22 cellular contexts compared by ENCODE assay signal in genomic region chr3:193883551-193883950, GRCh38.
DNase-seq lines count a peak whose midpoint lies in the region; ATAC-seq, FAIRE-seq and TF ChIP-seq lines count a peak whose summit lies in the region.
"Had no signal": no experiment of that assay in that cellular context is flagged by ENCODE, and none has a peak within 500 bp of the region (broad histone marks: within the 10 kb centered on the region; RNA-seq: fewer than 3 reads in every experiment).

No MANE protein-coding gene starts in this region.

- BruUV-seq in HepG2 (replicated peaks; lab: Mats Ljungman, UMichigan), result no TSS peak

- DNase-seq in HepG2 (ENCODE audit: low spot score), result no peak
- no peak for DNase-seq in right lobe of liver
- DNase-seq in amniotic epithelial cell (ENCODE audit: low read depth), result peak; percentile 53
- peak; percentile 42 for DNase-seq in fibroblast of the aortic adventitia (ENCODE audit: low read depth)
- no peak for DNase-seq in mesenteric fat pad (ENCODE audit: low spot score)
- no peak for DNase-seq in lower leg skin (ENCODE audit: low spot score in 2 of 2)
- no peak for DNase-seq in T-helper 1 cell
- DNase-seq in GDM1 (lab: John Stamatoyannopoulos, UW), result no peak
- DNase-seq: activated CD4-positive, CD25-positive, alpha-beta regulatory T cell treated with anti-CD3 and anti-CD28 coated beads, Interleukin-2, amount 50 U/mL, for 72 hours; activated effector memory CD4-positive, alpha-beta T cell treated with anti-CD3 and anti-CD28 coated beads, Interleukin-2, amount 50 U/mL, for 16 hours; anterior cingulate cortex; DMS53; kidney glomerular epithelial cell; NCI-H187; NCI-H510A; SIG-M5; stimulated activated CD4-positive, alpha-beta T cell treated with anti-CD3 and anti-CD28 coated beads, Interleukin-12 subunit alpha, Interleukin-12 subunit beta, amount 100 ng/mL, for 4 hours had no signal

- H3K79me2 ChIP-seq in HepG2 (ENCODE audit: insufficient read depth, low read length), result no peaks in the 10 kb centered on the region
- H3K79me2 ChIP-seq: hepatocyte had no signal

- CTCF ChIA-PET in HepG2 (lab: Yijun Ruan, JAX; ENCODE audit: low intra/inter-chr PET ratio, low total read pairs), result no interaction called here

- no peak overlapping the region for H3K27ac ChIP-seq in HepG2 (ENCODE audit: extremely low read length, insufficient read depth, low read length)
- no peak overlapping the region for H3K27ac ChIP-seq in right lobe of liver
- H3K27ac ChIP-seq: C4-2B, tibial nerve had no signal

- no peaks in the 10 kb centered on the region for H3K9me3 ChIP-seq in HepG2 (ENCODE audit: low read length)
- H3K9me3 ChIP-seq in right lobe of liver, result no peaks in the 10 kb centered on the region

- H3K4me2 ChIP-seq in HepG2 (ENCODE audit: low read depth, low read length), result no peak overlapping the region
- H3K4me2 ChIP-seq: hepatocyte had no signal

- H3K4me1 ChIP-seq in HepG2 (ENCODE audit: insufficient read depth, low read length) (peaks cover 16% of the 10 kb centered on the region), right lobe of liver (no peaks in the 10 kb centered on the region)

- H3K4me3 ChIP-seq in HepG2 (replicated peaks in 1 of 3; ENCODE audit: insufficient read depth in 1 of 3, low read depth in 2 of 3, low read length in 3 of 3), result no peak overlapping the region
- no peak overlapping the region for H3K4me3 ChIP-seq in right lobe of liver
- H3K4me3 ChIP-seq in fibroblast of the aortic adventitia (ENCODE audit: low read depth, low read length), result no peak overlapping the region
- no peak overlapping the region for H3K4me3 ChIP-seq in lower leg skin (ENCODE audit: low read depth, poor library complexity, severe bottlenecking)
- H3K4me3 ChIP-seq: hepatocyte, tibial nerve had no signal

- no peaks in the 10 kb centered on the region for H3K36me3 ChIP-seq in HepG2 (replicated peaks in 1 of 2; ENCODE audit: control insufficient read depth in 1 of 2, insufficient read depth in 2 of 2, low read length in 2 of 2)
- no peaks in the 10 kb centered on the region for H3K36me3 ChIP-seq in right lobe of liver
- H3K36me3 ChIP-seq: tibial nerve had no signal

- no peak for TF ChIP-seq RAD21 in HepG2 (CRISPR knock-in tag; IDR thresholded peaks at IDR 0.05)

- no peaks in the 10 kb centered on the region for H4K20me1 ChIP-seq in HepG2 (ENCODE audit: insufficient read depth, low read length)

- intact Hi-C loops in HepG2 (cut with micrococcal nuclease; ENCODE audit: unreplicated experiment) (no loop called here), right lobe of liver (cut with DNase I) (no loop called here), lower leg skin (cut with DNase I; ENCODE audit: low total_unique reads) (no loop called here)

- POLR2A ChIA-PET in HepG2 (lab: Yijun Ruan, JAX), result no interaction called here

- no peak overlapping the region for H3K9ac ChIP-seq in HepG2 (ENCODE audit: insufficient read depth, low read depth, low read length)

- no peak for TF ChIP-seq EP300 in HepG2 (IDR thresholded peaks at IDR 0.05; ENCODE audit: low read depth in 2 of 2, low read length in 2 of 2)
- no peak for TF ChIP-seq EP300 in HepG2 (CRISPR knock-in tag; IDR thresholded peaks at IDR 0.05; ENCODE audit: borderline replicate concordance)

- H2AFZ ChIP-seq in HepG2 (ENCODE audit: low read length), result no peak overlapping the region
- H2AFZ ChIP-seq: hepatocyte had no signal

- 14% methylated on average over 2 of the region's 3 CpGs for WGBS in HepG2 (ENCODE audit: low lambda C conversion rate)
- WGBS in right lobe of liver (ENCODE audit: insufficient coverage, low coverage, low lambda C conversion rate, missing lambda C conversion rate), result 63% methylated on average over 2 of the region's 3 CpGs
- WGBS in lower leg skin, 2 donors, result 76 to 84% methylated on average over 3 of the region's 3 CpGs

- FAIRE-seq in HepG2 (lab: Jason Lieb, UNC), result no peak
- FAIRE-seq: A204.1 had no signal

- TF ChIP-seq POLR2A in HepG2 (IDR thresholded peaks at IDR 0.05; ENCODE audit: insufficient read depth in 1 of 2, low read depth in 2 of 2, low read length in 2 of 2) (no peak), right lobe of liver (IDR thresholded peaks at IDR 0.05) (no peak), lower leg skin (IDR thresholded peaks at IDR 0.05) (no peak)

- ATAC-seq in HepG2 (no peak), right lobe of liver (no peak)
- ATAC-seq: stimulated activated memory B cell treated with anti-CD40 and anti-IgM and Interleukin-4, amounts not matched to agents 10 μg/mL and 1 μg/mL and 100 μg/mL, for 72 hours had no signal

- H3K27me3 ChIP-seq in HepG2 (ENCODE audit: control insufficient read depth in 1 of 2, insufficient read depth in 2 of 2, low read length in 2 of 2) (no peaks in the 10 kb centered on the region; a peak in 2 of 5 replicates), right lobe of liver (no peaks in the 10 kb centered on the region)
- H3K27me3 ChIP-seq: hepatocyte, tibial nerve had no signal

- no peak for TF ChIP-seq CTCF in HepG2 (CRISPR knock-in tag; IDR thresholded peaks at IDR 0.05)
- no peak for TF ChIP-seq CTCF in right lobe of liver (IDR thresholded peaks at IDR 0.05)
- TF ChIP-seq CTCF in fibroblast of the aortic adventitia (IDR thresholded peaks at IDR 0.05; ENCODE audit: insufficient read depth, low read length), result no peak
- no peak for TF ChIP-seq CTCF in lower leg skin (IDR thresholded peaks at IDR 0.05)

- in situ Hi-C loops in HepG2 (cut with HindIII; ENCODE audit: extremely low pct_ligation_motif_present, low pct_unique_long_range_greater_than_20kb), result no loop called here

TF ChIP-seq in HepG2, 621 proteins besides CTCF, POLR2A, EP300 and RAD21:
- TF ChIP-seq RNF2 (conservative IDR thresholded peaks at IDR 0.05; ENCODE audit: low read depth) (no peak), NFE2L2 (IDR thresholded peaks at IDR 0.05; ENCODE audit: low read length) (no peak), FOSL2 (CRISPR knock-in tag; IDR thresholded peaks at IDR 0.05) (peak; percentile 41; the same call in 1 of the 2 replicates), MEIS1 (CRISPR knock-in tag; IDR thresholded peaks at IDR 0.05; ENCODE audit: borderline replicate concordance) (no peak), ZNF850 (CRISPR knock-in tag; conservative IDR thresholded peaks at IDR 0.05) (no peak)
TF ChIP-seq in HepG2: peak in this region for 1.

Comparison
In these comparisons a context has a peak if more than half of its experiments do, and no peak if none do; other contexts are left out.
1. DNase-seq: peak in amniotic epithelial cell (single experiment) and fibroblast of the aortic adventitia (single experiment); none in HepG2 (single experiment), right lobe of liver (0 of 3), mesenteric fat pad (single experiment), lower leg skin (0 of 2), T-helper 1 cell (0 of 5) and GDM1 (single experiment).